Comparison of ENCODE assay signal across 8 cellular contexts in genomic region chr16:30697264-30698138, GRCh38. TPM values are rescaled to one million over a fixed set of nuclear protein-coding genes. Genes with fewer than 3 reads are reported as not detected.
DNase-seq lines count a peak whose midpoint lies in the region; ATAC-seq and TF ChIP-seq lines count a peak whose summit lies in the region.

No MANE protein-coding gene starts in this region.

- H3K9me3 Mint-ChIP-seq in Calu3 (ENCODE audit: low read depth, unreplicated experiment) = no peaks in the 10 kb centered on the region
- no peaks in the 10 kb centered on the region for H3K9me3 Mint-ChIP-seq in nephron progenitor cell

- H3K36me3 Mint-ChIP-seq in Calu3 (ENCODE audit: insufficient read depth, unreplicated experiment) (peaks cover 63% of the 10 kb centered on the region), nephron progenitor cell (ENCODE audit: low read depth) (peaks cover 18% of the 10 kb centered on the region)

- H3K4me3 Mint-ChIP-seq in Calu3 (ENCODE audit: low read depth, unreplicated experiment) (peak overlapping the region; percentile 96), nephron progenitor cell (peak overlapping the region; percentile 96)

- peak overlapping the region; percentile 98 to 100 (median 100) for H3K27ac ChIP-seq in esophagus muscularis mucosa (replicated peaks in 1 of 4)

- H3K27ac Mint-ChIP-seq in Calu3 (ENCODE audit: unreplicated experiment) (peak overlapping the region; percentile 99), nephron progenitor cell (peak overlapping the region; percentile 100)

- CTCF ChIA-PET in Calu3 (lab: Charles Lee) = interaction anchor here (0.8 to 1.2 kb wide), 2 partner anchors 47 to 302 kb away, joined by 3 read pairs; partner anchors contain the start of genes PRR14 and ZNF48

- DNase-seq in Calu3 = no peak
- DNase-seq in SKM-1 treated with dmso at 0.1 percent for 144 hours (lab: John Stamatoyannopoulos, UW; ENCODE audit: unreplicated experiment) = peak; percentile 95
- DNase-seq in esophagus muscularis mucosa (ENCODE audit: extremely low spot score) = no peak
- no peak for DNase-seq in nephron progenitor cell
- DNase-seq in activated effector memory CD4-positive, alpha-beta T cell treated with Interleukin-2 at 50 U/mL for 16 hours = no peak
- DNase-seq in RPMI8226 = no peak

- H3K27me3 Mint-ChIP-seq in Calu3 (ENCODE audit: unreplicated experiment) (peaks cover 7% of the 10 kb centered on the region), nephron progenitor cell (ENCODE audit: low read depth, poor library complexity) (peaks cover 4% of the 10 kb centered on the region)

- H3K4me1 Mint-ChIP-seq in Calu3 (ENCODE audit: low read depth, unreplicated experiment) (peaks cover 33% of the 10 kb centered on the region), nephron progenitor cell (peaks cover 47% of the 10 kb centered on the region)

- BruUV-seq in Calu3 (replicated peaks; lab: Mats Ljungman, UMichigan) = TSS peak; percentile 67

- H3K36me3 ChIP-seq in esophagus muscularis mucosa = peaks cover 17 to 27% (median 24%) of the 10 kb centered on the region in 4 donors

- TF ChIP-seq CTCF in Calu3 (IDR thresholded peaks at IDR 0.05; ENCODE audit: unreplicated experiment) (no peak), esophagus muscularis mucosa (IDR thresholded peaks at IDR 0.05) (no peak), nephron progenitor cell (IDR thresholded peaks at IDR 0.05) (no peak)

- no peaks in the 10 kb centered on the region for H3K9me3 ChIP-seq in esophagus muscularis mucosa

- H3K27me3 ChIP-seq in esophagus muscularis mucosa = no peaks in the 10 kb centered on the region

- peaks cover 27 to 39% (median 34%) of the 10 kb centered on the region in 4 donors for H3K4me1 ChIP-seq in esophagus muscularis mucosa

- 19% methylated on average over 23 of the region's 26 CpGs for WGBS in esophagus muscularis mucosa

- no peak for TF ChIP-seq EP300 in esophagus muscularis mucosa (IDR thresholded peaks at IDR 0.05)

- ATAC-seq in GM19043 (IDR thresholded peaks at IDR 0.05; ENCODE audit: low read depth, unreplicated experiment) = peak; percentile 82
- ATAC-seq in HG03521 (IDR thresholded peaks at IDR 0.05; ENCODE audit: unreplicated experiment) = peak; percentile 75

- H3K4me3 ChIP-seq in esophagus muscularis mucosa = peak overlapping the region; percentile 88 to 100 (median 98)

- no peak for TF ChIP-seq POLR2A in esophagus muscularis mucosa (IDR thresholded peaks at IDR 0.05; ENCODE audit: low read depth)

- intact Hi-C loops in Calu3 (cut with micrococcal nuclease; ENCODE audit: unreplicated experiment) (loop anchor here (5.0 kb wide), 1 partner anchor 40 kb away; the partner anchor contains the start of gene FBRS), esophagus muscularis mucosa (cut with DNase I) (loop anchor here (5.0 to 10.0 kb wide), 2 partner anchors 35 to 263 kb away; partner anchors contain the start of gene DCTPP1)

RNA-seq across cellular contexts. Expression of gene SRCAP, which starts 1.5 kb away (rescaled TPM):
- total RNA-seq in Calu3 (2022) (84.6 and 90.8 TPM in 2 replicates), esophagus muscularis mucosa (10 to 100 TPM; 31.6 to 59.3 (median 41.0) TPM)

RNA-seq across cellular contexts. Expression of gene FBRS, which starts 39.3 kb away (rescaled TPM):
- 113 and 114 TPM in 2 replicates for total RNA-seq in Calu3 (2022)
- 10 to 100 TPM; 26.2 to 63.4 (median 37.8) TPM for total RNA-seq in esophagus muscularis mucosa

RNA-seq across cellular contexts. Expression of gene PRR14, which starts 46.7 kb away (rescaled TPM):
- total RNA-seq in Calu3 (2022) (47.4 and 59.4 TPM in 2 replicates), esophagus muscularis mucosa (10 to 100 TPM; 30.3 to 54.0 (median 41.2) TPM)

RNA-seq across cellular contexts. Expression of gene PHKG2, which starts 50.7 kb away (rescaled TPM):
- total RNA-seq in Calu3 (2022) (66.7 and 72.8 TPM in 2 replicates), esophagus muscularis mucosa (10 to 100 TPM; 22.4 to 25.8 (median 23.5) TPM)
